ENCODE assay signal across 10 cellular contexts in the genomic region with DNA sequence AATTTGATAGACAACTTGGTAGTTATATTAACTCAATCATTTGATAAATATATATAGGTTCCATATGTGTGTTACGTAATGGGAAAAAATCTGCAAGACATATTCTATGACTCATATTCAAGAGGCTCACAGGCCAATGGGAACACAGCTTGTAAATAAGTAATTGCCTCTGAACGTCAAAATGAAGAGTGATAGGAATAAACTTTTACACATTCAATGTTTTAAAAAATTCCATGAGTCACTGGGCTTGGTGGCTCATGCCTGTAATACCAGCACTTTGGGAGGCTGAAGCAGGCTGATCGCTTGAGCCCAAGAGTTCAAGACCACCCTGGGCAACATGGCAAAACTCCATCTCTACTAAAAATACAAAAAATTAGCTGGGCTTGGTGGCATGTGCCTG.
DNase-seq lines count a peak whose midpoint lies in the region; ATAC-seq and TF ChIP-seq lines count a peak whose summit lies in the region.
"Had no signal": no experiment of that assay in that cellular context is flagged by ENCODE, and none has a peak within 500 bp of the region (broad histone marks: within the 10 kb centered on the region; RNA-seq: fewer than 3 reads in every experiment).

No MANE protein-coding gene starts in this region.

- WGBS in thyroid gland, 2 donors, result 77 to 86% methylated on average over 3 of the region's 3 CpGs

- H3K27ac ChIP-seq in SJSA1 (peak overlapping the region; percentile 100), thyroid gland (no peak overlapping the region)

- H3K27me3 ChIP-seq in SJSA1 (replicated peaks) (no peaks in the 10 kb centered on the region), thyroid gland (no peaks in the 10 kb centered on the region)

- peak; percentile 58 for DNase-seq in HPDE6-E6E7 (ENCODE audit: extremely low spot score)
- peak; percentile 62 to 79 for DNase-seq in SJSA1 (ENCODE audit: low read depth in 1 of 2, low spot score in 2 of 2)
- peak; percentile 95 for DNase-seq in fibroblast of the conjunctiva (ENCODE audit: low read depth)
- DNase-seq in central memory CD4-positive, alpha-beta T cell, result no peak
- no peak for DNase-seq in thyroid gland
- no peak for DNase-seq in hypothalamus (lab: John Stamatoyannopoulos, UW)
- DNase-seq: activated effector memory CD4-positive, alpha-beta T cell treated with Interleukin-2 at 50 U/mL for 16 hours; effector CD4-positive, alpha-beta T cell; NCI-H526 treated with DMSO at 0.1 percent for 48 hours had no signal

- no peak for TF ChIP-seq POLR2A in thyroid gland (IDR thresholded peaks at IDR 0.05)

- intact Hi-C loops in thyroid gland (cut with DNase I), result no loop called here

- H3K4me1 ChIP-seq in SJSA1 (replicated peaks) (peaks cover 17% of the 10 kb centered on the region), thyroid gland (no peaks in the 10 kb centered on the region)

- TF ChIP-seq CTCF in thyroid gland (IDR thresholded peaks at IDR 0.05), result no peak

- H3K36me3 ChIP-seq in SJSA1 (no peaks in the 10 kb centered on the region), thyroid gland (no peaks in the 10 kb centered on the region)

- no peak overlapping the region for H3K4me3 ChIP-seq in SJSA1
- no peak overlapping the region for H3K4me3 ChIP-seq in thyroid gland (replicated peaks in 1 of 3)

- ATAC-seq in GM21526 (IDR thresholded peaks at IDR 0.05; ENCODE audit: low FRiP score, unreplicated experiment), result no peak

- H3K9me3 ChIP-seq in SJSA1 (replicated peaks) (no peaks in the 10 kb centered on the region), thyroid gland (no peaks in the 10 kb centered on the region)

Comparison
In these comparisons a context has a peak if more than half of its experiments do, and no peak if none do; other contexts are left out.
1. DNase-seq: peak in HPDE6-E6E7 (single experiment), SJSA1 (2 of 2) and fibroblast of the conjunctiva (single experiment); none in central memory CD4-positive, alpha-beta T cell (single experiment), thyroid gland (0 of 2) and hypothalamus (0 of 51).